ENCODE assay signal across 8 cellular contexts in the genomic region with DNA sequence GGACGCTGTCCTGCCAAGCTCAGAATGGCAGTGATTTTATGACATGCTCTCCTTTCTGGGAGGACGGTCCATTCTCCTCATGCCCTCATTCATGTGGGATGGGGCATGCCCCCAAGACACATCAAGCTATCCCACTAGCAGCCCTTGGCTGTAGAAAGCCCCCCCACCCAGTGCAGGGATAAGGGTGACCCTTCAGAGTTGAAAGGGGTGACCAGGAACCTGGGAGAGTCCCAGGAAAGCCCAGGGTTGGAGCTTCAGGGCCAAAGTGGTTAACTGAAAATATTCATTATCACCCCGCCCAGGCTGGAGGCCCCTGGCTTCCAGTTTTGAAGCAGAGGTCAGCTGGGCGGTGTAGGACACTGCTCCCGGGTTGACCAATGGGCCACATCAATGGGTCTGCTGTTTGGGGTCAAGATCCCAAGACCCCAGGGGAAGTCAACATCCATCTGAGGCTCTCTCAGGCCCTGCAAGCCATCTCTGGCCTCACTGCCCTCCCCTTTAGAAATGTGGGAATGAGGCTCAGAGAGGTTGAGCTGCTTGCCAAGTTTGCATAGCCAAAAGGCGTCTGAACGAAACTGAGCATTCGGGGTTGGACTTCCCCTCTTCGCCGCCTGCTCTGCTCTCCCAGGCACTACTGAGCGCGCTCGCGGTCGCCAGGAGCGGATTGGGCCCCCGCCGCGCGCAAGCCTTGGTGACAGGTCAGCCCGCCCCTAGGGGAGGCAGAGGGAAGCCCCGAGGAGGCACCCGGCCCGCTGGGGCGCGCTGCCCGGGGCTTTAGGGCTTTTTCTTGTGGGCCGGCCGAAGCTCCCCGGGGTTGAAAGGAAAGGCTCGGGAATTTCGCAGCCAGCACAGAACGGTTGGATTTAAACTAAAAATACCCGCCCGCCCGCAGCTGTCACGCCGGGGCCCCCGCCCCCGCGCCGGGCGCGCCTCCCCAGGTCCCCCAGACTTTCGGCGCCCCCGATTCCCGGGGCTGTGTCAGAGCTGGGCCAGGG. TPM values are rescaled to one million over a fixed set of nuclear protein-coding genes. Genes with fewer than 3 reads are reported as not detected.
A peak's percentile ranks its signal among the peaks of the same experiment; 100 is the strongest.
DNase-seq lines count a peak whose midpoint lies in the region; ATAC-seq and TF ChIP-seq lines count a peak whose summit lies in the region.

No MANE protein-coding gene starts in this region.

- no peaks in the 10 kb centered on the region for H3K9me3 Mint-ChIP-seq in nephron
- H3K9me3 Mint-ChIP-seq in stimulated activated naive CD8-positive, alpha-beta T cell treated with anti-CD3 and anti-CD28 coated beads, Interleukin-15, Interleukin-2, amounts not matched to agents 100 ng/mL and 50 ng/mL, for 24 hours: no peaks in the 10 kb centered on the region

- peaks cover 34% of the 10 kb centered on the region for H3K27me3 Mint-ChIP-seq in nephron (ENCODE audit: low read depth)
- H3K27me3 Mint-ChIP-seq in stimulated activated naive CD8-positive, alpha-beta T cell treated with anti-CD3 and anti-CD28 coated beads, Interleukin-15, Interleukin-2, amounts not matched to agents 100 ng/mL and 50 ng/mL, for 24 hours: no peaks in the 10 kb centered on the region

- no peaks in the 10 kb centered on the region for H3K36me3 Mint-ChIP-seq in nephron (ENCODE audit: low read depth)
- peaks cover 4% of the 10 kb centered on the region for H3K36me3 Mint-ChIP-seq in stimulated activated naive CD8-positive, alpha-beta T cell treated with anti-CD3 and anti-CD28 coated beads, Interleukin-15, Interleukin-2, amounts not matched to agents 100 ng/mL and 50 ng/mL, for 24 hours (ENCODE audit: low read depth)

- peak overlapping the region; percentile 77 to 85 (median 83) for H3K27ac Mint-ChIP-seq in nephron
- H3K27ac Mint-ChIP-seq in stimulated activated naive CD8-positive, alpha-beta T cell treated with anti-CD3 and anti-CD28 coated beads, Interleukin-15, Interleukin-2, amounts not matched to agents 100 ng/mL and 50 ng/mL, for 24 hours: peak overlapping the region; percentile 95

- TF ChIP-seq CTCF in AG09309 (IDR thresholded peaks at IDR 0.05; ENCODE audit: control insufficient read depth, insufficient read depth, low read depth, low read length, missing control alignments) (peak; percentile 34), nephron (IDR thresholded peaks at IDR 0.05; ENCODE audit: unreplicated experiment in 3 of 3) (peak in 1 of 3 experiments; percentile 16)

- H3K4me1 Mint-ChIP-seq in nephron: peaks cover 44% of the 10 kb centered on the region
- H3K4me1 Mint-ChIP-seq in stimulated activated naive CD8-positive, alpha-beta T cell treated with anti-CD3 and anti-CD28 coated beads, Interleukin-15, Interleukin-2, amounts not matched to agents 100 ng/mL and 50 ng/mL, for 24 hours (ENCODE audit: low read depth): peaks cover 77% of the 10 kb centered on the region

- H3K4me3 Mint-ChIP-seq in nephron: peak overlapping the region; percentile 77 to 90 (median 87)
- peak overlapping the region; percentile 90 for H3K4me3 Mint-ChIP-seq in stimulated activated naive CD8-positive, alpha-beta T cell treated with anti-CD3 and anti-CD28 coated beads, Interleukin-15, Interleukin-2, amounts not matched to agents 100 ng/mL and 50 ng/mL, for 24 hours

- H3K4me3 ChIP-seq in AG09309 (ENCODE audit: control insufficient read depth, low read depth, low read length): peak overlapping the region; percentile 38

- no peak for DNase-seq in AG09309 (ENCODE audit: low read depth)
- peak; percentile 73 for DNase-seq in NCI-H69 (lab: John Stamatoyannopoulos, UW)
- peak; percentile 93 for DNase-seq in activated CD8-positive, alpha-beta memory T cell treated with anti-CD3 and anti-CD28 coated beads, Interleukin-2, amount 50 U/mL, for 48 hours

- ATAC-seq in GM18870 (IDR thresholded peaks at IDR 0.05; ENCODE audit: unreplicated experiment) (peak; percentile 56), HG03103 (IDR thresholded peaks at IDR 0.05; ENCODE audit: low read depth, unreplicated experiment) (peak; percentile 76), esophagus mucosa (peak; percentile 67)

RNA-seq across cellular contexts. Expression of a gene that starts 0.6 kb away (rescaled TPM):
- total RNA-seq in esophagus mucosa: 1.9 TPM

RNA-seq across cellular contexts. Expression of a gene that starts 19.0 kb away (rescaled TPM):
- total RNA-seq in esophagus mucosa: 27.8 TPM
